9 cellular contexts compared by ENCODE assay signal in the genomic region with DNA sequence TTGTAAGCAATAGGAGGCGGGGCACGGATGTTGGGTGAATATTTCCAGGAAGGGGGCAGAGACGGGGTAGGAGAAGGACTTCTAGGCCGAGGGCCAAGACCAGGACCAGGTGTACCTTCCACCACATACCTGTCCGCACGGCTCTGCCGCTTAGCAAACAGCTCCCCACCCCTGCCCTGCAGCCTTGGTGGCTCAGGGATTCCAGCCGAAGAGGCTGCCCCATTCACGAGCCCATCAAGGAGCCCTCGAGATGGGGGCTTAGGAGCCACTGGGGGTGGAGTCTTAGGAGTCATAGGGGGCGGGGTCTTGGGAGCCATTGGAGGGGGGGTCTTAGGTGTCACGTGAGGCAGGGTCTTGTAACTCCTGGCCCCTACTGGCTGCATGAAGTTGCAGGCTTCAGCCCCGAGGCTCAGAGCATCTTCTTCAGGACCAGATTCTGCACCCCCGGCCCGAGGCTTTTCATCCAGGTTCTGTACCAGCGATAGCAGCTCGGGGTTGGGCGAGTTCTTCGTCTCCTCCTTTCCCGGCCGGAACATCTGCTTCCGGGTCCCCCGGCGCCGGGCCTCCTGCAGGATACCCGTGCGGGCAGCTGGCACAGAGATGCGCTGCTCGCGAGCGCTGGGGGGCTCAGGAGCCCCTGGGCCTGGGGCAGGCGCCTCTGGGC. TPM values are rescaled to one million over a fixed set of nuclear protein-coding genes. Genes with fewer than 3 reads are reported as not detected.
DNase-seq lines count a peak whose midpoint lies in the region; ATAC-seq and TF ChIP-seq lines count a peak whose summit lies in the region.
"Had no signal": no experiment of that assay in that cellular context is flagged by ENCODE, and none has a peak within 500 bp of the region (broad histone marks: within the 10 kb centered on the region; RNA-seq: fewer than 3 reads in every experiment).

No MANE protein-coding gene starts in this region.

- H3K4me3 Mint-ChIP-seq in MCF 10A (ENCODE audit: unreplicated experiment) (no peak overlapping the region), naive B cell (peak overlapping the region; percentile 65 to 91 (median 83)), type B pancreatic cell (peak overlapping the region; percentile 83)
- peak overlapping the region; percentile 51 for H3K4me3 Mint-ChIP-seq in activated CD8-positive, alpha-beta T cell treated with anti-CD3 and anti-CD28 coated beads, Interleukin-2, amount 10 ng/mL, durations not matched to agents 7 days and 5 days

- H3K4me1 ChIP-seq in breast epithelium (no peaks in the 10 kb centered on the region), fibroblast of lung (ENCODE audit: control insufficient read depth, extremely low read depth, insufficient read depth, low read length) (peaks cover 15% of the 10 kb centered on the region)

- POLR2A ChIA-PET in MCF 10A (lab: Yijun Ruan, JAX) = interaction anchor here (0.7 kb wide), 1 partner anchor 974 kb away, joined by 3 read pairs; no protein-coding TSS in a partner anchor
- POLR2A ChIA-PET in activated CD8-positive, alpha-beta T cell treated with anti-CD3 and anti-CD28 coated beads, Interleukin-2, amount 10 ng/mL, durations not matched to agents 7 days and 5 days (lab: Charles Lee) = no interaction called here
- POLR2A ChIA-PET in GM10248 (lab: Yijun Ruan, JAX) = interaction anchor here (1.1 kb wide), 1 partner anchor 77 kb away, joined by 3 read pairs; no protein-coding TSS in a partner anchor

- no peaks in the 10 kb centered on the region for H3K9me3 Mint-ChIP-seq in MCF 10A (ENCODE audit: unreplicated experiment)
- H3K9me3 Mint-ChIP-seq in activated CD8-positive, alpha-beta T cell treated with anti-CD3 and anti-CD28 coated beads, Interleukin-2, amount 10 ng/mL, durations not matched to agents 7 days and 5 days (ENCODE audit: insufficient read depth) = no peaks in the 10 kb centered on the region
- no peaks in the 10 kb centered on the region for H3K9me3 Mint-ChIP-seq in naive B cell
- H3K9me3 Mint-ChIP-seq in type B pancreatic cell = no peaks in the 10 kb centered on the region

- H3K27me3 Mint-ChIP-seq in MCF 10A (ENCODE audit: insufficient read depth, unreplicated experiment) (no peaks in the 10 kb centered on the region), naive B cell (peaks cover 5 to 16% (median 8%) of the 10 kb centered on the region in 3 donors), type B pancreatic cell (peaks cover 6% of the 10 kb centered on the region)
- H3K27me3 Mint-ChIP-seq in activated CD8-positive, alpha-beta T cell treated with anti-CD3 and anti-CD28 coated beads, Interleukin-2, amount 10 ng/mL, durations not matched to agents 7 days and 5 days (ENCODE audit: low read depth) = peaks cover 12% of the 10 kb centered on the region

- no peaks in the 10 kb centered on the region for H3K27me3 ChIP-seq in breast epithelium
- H3K27me3 ChIP-seq in fibroblast of lung (ENCODE audit: control insufficient read depth, insufficient read depth, low read length) = no peaks in the 10 kb centered on the region

- peak; percentile 40 to 71 for DNase-seq in breast epithelium (ENCODE audit: low spot score in 2 of 2)
- no peak for DNase-seq in MCF 10A (ENCODE audit: unreplicated experiment)
- no peak for DNase-seq in activated CD8-positive, alpha-beta T cell treated with anti-CD3 and anti-CD28 coated beads, Interleukin-2, amount 10 ng/mL, durations not matched to agents 7 days and 5 days
- peak; percentile 40 to 56 for DNase-seq in fibroblast of lung (ENCODE audit: low read depth in 2 of 2)
- peak; percentile 12 for DNase-seq in naive B cell
- DNase-seq in type B pancreatic cell (ENCODE audit: extremely low spot score, unreplicated experiment) = no peak
- DNase-seq in GM10248 (ENCODE audit: extremely low spot score) = no peak

- CTCF ChIA-PET in MCF 10A (lab: Yijun Ruan, JAX) (interaction anchor here (1.9 to 16.0 kb wide), 2 partner anchors 117 to 118 kb away, joined by 15 to 222 read pairs; no protein-coding TSS in a partner anchor), GM10248 (lab: Yijun Ruan, JAX) (interaction anchor here (4.2 to 12.6 kb wide), 2 partner anchors 110 to 118 kb away, joined by 37 to 180 read pairs; no protein-coding TSS in a partner anchor)
- CTCF ChIA-PET in activated CD8-positive, alpha-beta T cell treated with anti-CD3 and anti-CD28 coated beads, Interleukin-2, amount 10 ng/mL, durations not matched to agents 7 days and 5 days (lab: Charles Lee) = interaction anchor here (0.8 to 12.0 kb wide), 3 partner anchors 10 to 117 kb away, joined by 3 to 152 read pairs (median 3); no protein-coding TSS in a partner anchor

- BruUV-seq in MCF 10A (replicated peaks; lab: Mats Ljungman, UMichigan) = no TSS peak

- no peaks in the 10 kb centered on the region for H3K36me3 Mint-ChIP-seq in MCF 10A (ENCODE audit: insufficient read depth, unreplicated experiment)
- no peaks in the 10 kb centered on the region for H3K36me3 Mint-ChIP-seq in activated CD8-positive, alpha-beta T cell treated with anti-CD3 and anti-CD28 coated beads, Interleukin-2, amount 10 ng/mL, durations not matched to agents 7 days and 5 days (ENCODE audit: low read depth)
- H3K36me3 Mint-ChIP-seq in naive B cell = no peaks in the 10 kb centered on the region
- no peaks in the 10 kb centered on the region for H3K36me3 Mint-ChIP-seq in type B pancreatic cell

- H3K36me3 ChIP-seq in breast epithelium (no peaks in the 10 kb centered on the region), fibroblast of lung (ENCODE audit: control insufficient read depth, insufficient read depth, low read length) (no peaks in the 10 kb centered on the region)

- H3K79me2 ChIP-seq in fibroblast of lung (ENCODE audit: control insufficient read depth, insufficient read depth, low read length) = no peaks in the 10 kb centered on the region

- no peaks in the 10 kb centered on the region for H3K9me3 ChIP-seq in breast epithelium
- H3K9me3 ChIP-seq in fibroblast of lung (ENCODE audit: control insufficient read depth, insufficient read depth, low read depth, low read length) = no peaks in the 10 kb centered on the region

- peak overlapping the region; percentile 69 for H2AFZ ChIP-seq in fibroblast of lung (ENCODE audit: low read length)

- no peak for TF ChIP-seq POLR2A in breast epithelium (IDR thresholded peaks at IDR 0.05)

- peak overlapping the region; percentile 64 to 92 (median 78) for H3K4me3 ChIP-seq in breast epithelium
- H3K4me3 ChIP-seq in fibroblast of lung (replicated peaks in 1 of 4; ENCODE audit: control extremely low read depth in 1 of 4, insufficient read depth in 1 of 4, low read depth in 3 of 4, low read length in 4 of 4) = peak overlapping the region in 3 of 4 experiments; percentile 13 to 65 (median 62)

- peak; percentile 38 for ATAC-seq in activated CD8-positive, alpha-beta T cell treated with anti-CD3 and anti-CD28 coated beads, Interleukin-2, amount 10 ng/mL, durations not matched to agents 7 days and 5 days
- ATAC-seq in naive B cell (ENCODE audit: low read depth in 2 of 2) = peak; percentile 13 to 25
- ATAC-seq in HG03045 (IDR thresholded peaks at IDR 0.05; ENCODE audit: unreplicated experiment) = no peak

- H3K4me1 Mint-ChIP-seq in MCF 10A (ENCODE audit: insufficient read depth, unreplicated experiment) = no peaks in the 10 kb centered on the region
- H3K4me1 Mint-ChIP-seq in activated CD8-positive, alpha-beta T cell treated with anti-CD3 and anti-CD28 coated beads, Interleukin-2, amount 10 ng/mL, durations not matched to agents 7 days and 5 days (ENCODE audit: low read depth) = peaks cover 29% of the 10 kb centered on the region
- peaks cover 11 to 35% (median 28%) of the 10 kb centered on the region in 3 donors for H3K4me1 Mint-ChIP-seq in naive B cell
- peaks cover 20% of the 10 kb centered on the region for H3K4me1 Mint-ChIP-seq in type B pancreatic cell (ENCODE audit: unreplicated experiment)

- intact Hi-C loops in breast epithelium (cut with DNase I; ENCODE audit: low total_unique reads) = no loop called here
- intact Hi-C loops in MCF 10A (cut with micrococcal nuclease) = no loop called here

- TF ChIP-seq CTCF in breast epithelium (IDR thresholded peaks at IDR 0.05) (no peak), MCF 10A (IDR thresholded peaks at IDR 0.05; ENCODE audit: unreplicated experiment) (no peak), fibroblast of lung (conservative IDR thresholded peaks at IDR 0.05 in 1 of 2, IDR thresholded peaks at IDR 0.05 in 1 of 2; ENCODE audit: low read depth in 1 of 2, low read length in 2 of 2) (no peak), type B pancreatic cell (conservative IDR thresholded peaks at IDR 0.05) (no peak), GM10248 (IDR thresholded peaks at IDR 0.05; ENCODE audit: control extremely low read depth, extremely low read depth, low read depth, missing control alignments) (no peak)

- H3K9ac ChIP-seq in fibroblast of lung (ENCODE audit: insufficient read depth, low read length) = peak overlapping the region; percentile 59

- H4K20me1 ChIP-seq in fibroblast of lung (ENCODE audit: control insufficient read depth, extremely low read depth, insufficient read depth, low read length) = no peaks in the 10 kb centered on the region

- H3K27ac ChIP-seq in breast epithelium (peak overlapping the region; percentile 48 to 59), fibroblast of lung (ENCODE audit: insufficient read depth, low read length) (no peak overlapping the region)

- H3K27ac Mint-ChIP-seq in MCF 10A (ENCODE audit: low read depth, unreplicated experiment) (no peak overlapping the region), naive B cell (peak overlapping the region in 3 of 6 donors; percentile 24 to 64 (median 31)), type B pancreatic cell (peak overlapping the region; percentile 72)
- no peak overlapping the region for H3K27ac Mint-ChIP-seq in activated CD8-positive, alpha-beta T cell treated with anti-CD3 and anti-CD28 coated beads, Interleukin-2, amount 10 ng/mL, durations not matched to agents 7 days and 5 days

- peak overlapping the region; percentile 58 for H3K4me2 ChIP-seq in fibroblast of lung (ENCODE audit: extremely low read depth, insufficient read depth, low read length)

RNA-seq across cellular contexts. Expression of a gene that starts 6.1 kb away (rescaled TPM):
- total RNA-seq in breast epithelium = 1 to 10 TPM in 1 of 3 donors, under 1 TPM in 2; 0.80 to 1.2 (median 0.98) TPM
- not detected in 2 replicates for total RNA-seq in MCF 10A (2022)
- total RNA-seq in activated CD8-positive, alpha-beta T cell treated with anti-CD3 and anti-CD28 coated beads, Interleukin-2, amount 10 ng/mL, durations not matched to agents 7 days and 5 days = not detected
- total RNA-seq in fibroblast of lung = 0.17 and 0.51 TPM in 2 replicates
- polyA plus RNA-seq in fibroblast of lung = 0.12 TPM in 1 of 2 replicates, not detected in the other
- polyA plus RNA-seq in fibroblast of lung (2012) = 0.16 TPM in 1 of 2 replicates, not detected in the other
- polyA minus RNA-seq in fibroblast of lung (ENCODE audit: low replicate concordance) = not detected in 2 replicates
- not detected for polyA plus RNA-seq in naive B cell (ENCODE audit: low read depth in 6 of 6)
- 0.36 and 0.82 TPM in 2 replicates for total RNA-seq in type B pancreatic cell (ENCODE audit: low replicate concordance)
- total RNA-seq: Daoy had no signal

RNA-seq across cellular contexts. Expression of a gene that starts 8.5 kb away (rescaled TPM):
- total RNA-seq in breast epithelium (under 1 TPM in 1 of 3 donors, not detected in 2; 0.15 TPM), MCF 10A (2022) (not detected in 2 replicates), fibroblast of lung (under 0.01 TPM in 1 of 2 replicates, not detected in the other), type B pancreatic cell (ENCODE audit: low replicate concordance) (0.27 TPM in 1 of 2 replicates, not detected in the other)
- total RNA-seq in activated CD8-positive, alpha-beta T cell treated with anti-CD3 and anti-CD28 coated beads, Interleukin-2, amount 10 ng/mL, durations not matched to agents 7 days and 5 days = under 1 TPM in 1 of 2 experiments, not detected in 1; 0.05 TPM
- polyA plus RNA-seq in fibroblast of lung (0.11 and 0.27 TPM in 2 replicates), naive B cell (ENCODE audit: low read depth in 6 of 6) (not detected)
- polyA plus RNA-seq in fibroblast of lung (2012) = 0.33 and 0.79 TPM in 2 replicates
- polyA minus RNA-seq in fibroblast of lung (ENCODE audit: low replicate concordance) = 0.15 and 2.1 TPM in 2 replicates
- total RNA-seq: Daoy had no signal

RNA-seq across cellular contexts. Expression of a gene that starts 50.6 kb away (rescaled TPM):
- 10 to 100 TPM in 1 of 3 donors, 1 to 10 TPM in 2; 5.4 to 11.7 (median 7.9) TPM for total RNA-seq in breast epithelium
- 16.0 and 17.3 TPM in 2 replicates for total RNA-seq in MCF 10A (2022)
- 1 to 10 TPM; 9.3 to 10.0 TPM for total RNA-seq in activated CD8-positive, alpha-beta T cell treated with anti-CD3 and anti-CD28 coated beads, Interleukin-2, amount 10 ng/mL, durations not matched to agents 7 days and 5 days
- 1.8 and 3.1 TPM in 2 replicates for total RNA-seq in fibroblast of lung
- polyA plus RNA-seq in fibroblast of lung = 1.8 and 1.9 TPM in 2 replicates
- polyA plus RNA-seq in fibroblast of lung (2012) = 1.0 and 1.3 TPM in 2 replicates
- polyA minus RNA-seq in fibroblast of lung (ENCODE audit: low replicate concordance) = 0.24 and 1.6 TPM in 2 replicates
- polyA plus RNA-seq in naive B cell (ENCODE audit: low read depth in 6 of 6) = under 1 TPM in 1 of 6 donors, not detected in 5; 0.35 TPM
- 4.7 and 10.3 TPM in 2 replicates for total RNA-seq in type B pancreatic cell (ENCODE audit: low replicate concordance)

RNA-seq across cellular contexts. Expression of a gene that starts 56.2 kb away (rescaled TPM):
- total RNA-seq in breast epithelium = 100 to 1,000 TPM in 1 of 3 donors, 10 to 100 TPM in 2; 18.2 to 106 (median 57.0) TPM
- total RNA-seq in MCF 10A (2022) = 19.6 and 21.4 TPM in 2 replicates
- total RNA-seq in activated CD8-positive, alpha-beta T cell treated with anti-CD3 and anti-CD28 coated beads, Interleukin-2, amount 10 ng/mL, durations not matched to agents 7 days and 5 days = 1 to 10 TPM; 3.7 to 4.3 TPM
- 6.4 and 9.9 TPM in 2 replicates for total RNA-seq in fibroblast of lung
- polyA plus RNA-seq in fibroblast of lung = 7.8 and 9.5 TPM in 2 replicates
- polyA plus RNA-seq in fibroblast of lung (2012) = 3.2 and 4.1 TPM in 2 replicates
- polyA minus RNA-seq in fibroblast of lung (ENCODE audit: low replicate concordance) = 12.2 and 15.1 TPM in 2 replicates
- polyA plus RNA-seq in naive B cell (ENCODE audit: low read depth in 6 of 6) = 1 to 10 TPM in 2 of 6 donors, under 1 TPM in 3, not detected in 1; 0.90 to 2.3 (median 1.00) TPM
- total RNA-seq in type B pancreatic cell (ENCODE audit: low replicate concordance) = 45.5 and 54.5 TPM in 2 replicates

Comparison
In these comparisons a context has a peak if more than half of its experiments do, and no peak if none do; other contexts are left out.
1. DNase-seq: peak in breast epithelium (2 of 2), fibroblast of lung (2 of 2) and naive B cell (single experiment); none in MCF 10A (single experiment), activated CD8-positive, alpha-beta T cell treated with anti-CD3 and anti-CD28 coated beads, Interleukin-2, amount 10 ng/mL, durations not matched to agents 7 days and 5 days (single experiment), type B pancreatic cell (single experiment) and GM10248 (single experiment).